1 cellular context compared by ENCODE assay signal in the genomic region with DNA sequence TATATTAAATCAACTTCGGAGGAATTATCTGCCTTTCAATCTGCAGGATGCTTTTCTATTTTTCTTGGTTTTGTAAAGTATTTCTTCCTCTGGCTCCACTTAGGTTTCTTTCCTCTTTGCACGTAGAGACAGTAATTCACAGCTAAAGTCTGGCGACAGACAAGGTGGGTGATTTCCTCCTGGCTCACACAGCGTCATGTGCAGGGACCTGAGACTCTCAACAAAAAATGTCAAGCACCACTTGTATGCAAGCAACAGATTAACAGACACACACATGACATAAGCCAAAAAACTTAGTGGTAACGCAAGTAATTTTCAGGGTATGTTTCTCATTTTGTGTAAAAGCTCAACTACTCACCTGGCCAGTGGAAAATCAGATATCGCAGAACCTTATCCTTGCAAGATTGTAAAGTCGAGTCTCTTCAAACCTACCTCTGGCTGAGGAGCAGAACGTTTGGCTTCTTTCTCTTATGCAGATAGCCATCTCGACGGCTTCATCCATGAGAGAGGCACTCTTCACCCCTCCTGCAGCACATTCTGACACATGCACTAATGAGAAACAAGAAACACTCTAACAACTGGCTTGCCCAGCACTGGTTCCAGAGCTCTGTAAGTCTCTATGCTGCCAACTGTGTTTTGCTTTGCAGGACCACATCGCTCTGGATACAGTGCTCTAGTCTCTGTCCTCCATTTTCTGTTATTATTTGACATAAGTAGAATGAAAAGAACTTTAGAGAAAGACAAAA.
TF ChIP-seq lines count a peak whose summit lies in the region.

No MANE protein-coding gene starts in this region.

TF ChIP-seq in GM23338, 12 proteins besides CTCF, POLR2A, EP300 and RAD21 (continued from another document):
- TF ChIP-seq, protein P1, sequence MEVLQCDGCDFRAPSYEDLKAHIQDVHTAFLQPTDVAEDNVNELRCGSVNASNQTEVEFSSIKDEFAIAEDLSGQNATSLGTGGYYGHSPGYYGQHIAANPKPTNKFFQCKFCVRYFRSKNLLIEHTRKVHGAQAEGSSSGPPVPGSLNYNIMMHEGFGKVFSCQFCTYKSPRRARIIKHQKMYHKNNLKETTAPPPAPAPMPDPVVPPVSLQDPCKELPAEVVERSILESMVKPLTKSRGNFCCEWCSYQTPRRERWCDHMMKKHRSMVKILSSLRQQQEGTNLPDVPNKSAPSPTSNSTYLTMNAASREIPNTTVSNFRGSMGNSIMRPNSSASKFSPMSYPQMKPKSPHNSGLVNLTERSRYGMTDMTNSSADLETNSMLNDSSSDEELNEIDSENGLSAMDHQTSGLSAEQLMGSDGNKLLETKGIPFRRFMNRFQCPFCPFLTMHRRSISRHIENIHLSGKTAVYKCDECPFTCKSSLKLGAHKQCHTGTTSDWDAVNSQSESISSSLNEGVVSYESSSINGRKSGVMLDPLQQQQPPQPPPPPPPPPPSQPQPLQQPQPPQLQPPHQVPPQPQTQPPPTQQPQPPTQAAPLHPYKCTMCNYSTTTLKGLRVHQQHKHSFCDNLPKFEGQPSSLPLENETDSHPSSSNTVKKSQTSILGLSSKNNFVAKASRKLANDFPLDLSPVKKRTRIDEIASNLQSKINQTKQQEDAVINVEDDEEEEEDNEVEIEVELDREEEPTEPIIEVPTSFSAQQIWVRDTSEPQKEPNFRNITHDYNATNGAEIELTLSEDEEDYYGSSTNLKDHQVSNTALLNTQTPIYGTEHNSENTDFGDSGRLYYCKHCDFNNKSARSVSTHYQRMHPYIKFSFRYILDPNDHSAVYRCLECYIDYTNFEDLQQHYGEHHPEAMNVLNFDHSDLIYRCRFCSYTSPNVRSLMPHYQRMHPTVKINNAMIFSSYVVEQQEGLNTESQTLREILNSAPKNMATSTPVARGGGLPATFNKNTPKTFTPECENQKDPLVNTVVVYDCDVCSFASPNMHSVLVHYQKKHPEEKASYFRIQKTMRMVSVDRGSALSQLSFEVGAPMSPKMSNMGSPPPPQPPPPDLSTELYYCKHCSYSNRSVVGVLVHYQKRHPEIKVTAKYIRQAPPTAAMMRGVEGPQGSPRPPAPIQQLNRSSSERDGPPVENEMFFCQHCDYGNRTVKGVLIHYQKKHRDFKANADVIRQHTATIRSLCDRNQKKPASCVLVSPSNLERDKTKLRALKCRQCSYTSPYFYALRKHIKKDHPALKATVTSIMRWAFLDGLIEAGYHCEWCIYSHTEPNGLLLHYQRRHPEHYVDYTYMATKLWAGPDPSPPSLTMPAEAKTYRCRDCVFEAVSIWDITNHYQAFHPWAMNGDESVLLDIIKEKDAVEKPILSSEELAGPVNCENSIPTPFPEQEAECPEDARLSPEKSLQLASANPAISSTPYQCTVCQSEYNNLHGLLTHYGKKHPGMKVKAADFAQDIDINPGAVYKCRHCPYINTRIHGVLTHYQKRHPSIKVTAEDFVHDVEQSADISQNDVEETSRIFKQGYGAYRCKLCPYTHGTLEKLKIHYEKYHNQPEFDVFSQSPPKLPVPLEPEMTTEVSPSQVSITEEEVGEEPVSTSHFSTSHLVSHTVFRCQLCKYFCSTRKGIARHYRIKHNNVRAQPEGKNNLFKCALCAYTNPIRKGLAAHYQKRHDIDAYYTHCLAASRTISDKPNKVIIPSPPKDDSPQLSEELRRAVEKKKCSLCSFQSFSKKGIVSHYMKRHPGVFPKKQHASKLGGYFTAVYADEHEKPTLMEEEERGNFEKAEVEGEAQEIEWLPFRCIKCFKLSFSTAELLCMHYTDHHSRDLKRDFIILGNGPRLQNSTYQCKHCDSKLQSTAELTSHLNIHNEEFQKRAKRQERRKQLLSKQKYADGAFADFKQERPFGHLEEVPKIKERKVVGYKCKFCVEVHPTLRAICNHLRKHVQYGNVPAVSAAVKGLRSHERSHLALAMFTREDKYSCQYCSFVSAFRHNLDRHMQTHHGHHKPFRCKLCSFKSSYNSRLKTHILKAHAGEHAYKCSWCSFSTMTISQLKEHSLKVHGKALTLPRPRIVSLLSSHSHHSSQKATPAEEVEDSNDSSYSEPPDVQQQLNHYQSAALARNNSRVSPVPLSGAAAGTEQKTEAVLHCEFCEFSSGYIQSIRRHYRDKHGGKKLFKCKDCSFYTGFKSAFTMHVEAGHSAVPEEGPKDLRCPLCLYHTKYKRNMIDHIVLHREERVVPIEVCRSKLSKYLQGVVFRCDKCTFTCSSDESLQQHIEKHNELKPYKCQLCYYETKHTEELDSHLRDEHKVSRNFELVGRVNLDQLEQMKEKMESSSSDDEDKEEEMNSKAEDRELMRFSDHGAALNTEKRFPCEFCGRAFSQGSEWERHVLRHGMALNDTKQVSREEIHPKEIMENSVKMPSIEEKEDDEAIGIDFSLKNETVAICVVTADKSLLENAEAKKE (CRISPR knock-in tag; IDR thresholded peaks at IDR 0.05) = no peak
- TF ChIP-seq, protein P2, sequence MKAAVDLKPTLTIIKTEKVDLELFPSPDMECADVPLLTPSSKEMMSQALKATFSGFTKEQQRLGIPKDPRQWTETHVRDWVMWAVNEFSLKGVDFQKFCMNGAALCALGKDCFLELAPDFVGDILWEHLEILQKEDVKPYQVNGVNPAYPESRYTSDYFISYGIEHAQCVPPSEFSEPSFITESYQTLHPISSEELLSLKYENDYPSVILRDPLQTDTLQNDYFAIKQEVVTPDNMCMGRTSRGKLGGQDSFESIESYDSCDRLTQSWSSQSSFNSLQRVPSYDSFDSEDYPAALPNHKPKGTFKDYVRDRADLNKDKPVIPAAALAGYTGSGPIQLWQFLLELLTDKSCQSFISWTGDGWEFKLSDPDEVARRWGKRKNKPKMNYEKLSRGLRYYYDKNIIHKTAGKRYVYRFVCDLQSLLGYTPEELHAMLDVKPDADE (IDR thresholded peaks at IDR 0.05) = no peak
- no peak for TF ChIP-seq EZH2phosphoT487 (IDR thresholded peaks at IDR 0.05; ENCODE audit: unreplicated experiment)
TF ChIP-seq in GM23338: peak in this region for 0.
